28 cellular contexts compared by ENCODE assay signal in genomic region chr6:69116658-69117057, GRCh38.
"Had no signal": no experiment of that assay in that cellular context is flagged by ENCODE, and none has a peak within 500 bp of the region (broad histone marks: within the 10 kb centered on the region; RNA-seq: fewer than 3 reads in every experiment).

No MANE protein-coding gene starts in this region.

- H3K27me3 ChIP-seq: adrenal gland, body of pancreas, esophagus muscularis mucosa, foreskin keratinocyte, gastrocnemius medialis had no signal

- H3K9me3 ChIP-seq: adrenal gland, body of pancreas, esophagus muscularis mucosa, gastrocnemius medialis had no signal

- H3K36me3 ChIP-seq: adrenal gland, esophagus muscularis mucosa, gastrocnemius medialis, WERI-Rb-1 had no signal

- H3K27ac ChIP-seq: adrenal gland, body of pancreas, esophagus muscularis mucosa, foreskin keratinocyte, gastrocnemius medialis, WERI-Rb-1 had no signal

- H3K4me1 ChIP-seq: adrenal gland, body of pancreas, esophagus muscularis mucosa, foreskin keratinocyte, gastrocnemius medialis had no signal

- H3K4me3 ChIP-seq: adrenal gland, body of pancreas, esophagus muscularis mucosa, gastrocnemius medialis had no signal

- ATAC-seq: activated CD4-positive, CD25-positive, alpha-beta regulatory T cell treated with anti-CD3 and anti-CD28 coated beads, Interleukin-2, amount 50 U/mL, for 24 hours; activated CD8-positive, alpha-beta memory T cell treated with anti-CD3 and anti-CD28 coated beads, Interleukin-2, amount 10 ng/mL, durations not matched to agents 7 days and 5 days; activated CD8-positive, alpha-beta T cell treated with anti-CD3 and anti-CD28 coated beads, Interleukin-2, amount 10 ng/mL, durations not matched to agents 7 days and 5 days; activated naive CD8-positive, alpha-beta T cell treated with anti-CD3 and anti-CD28 coated beads, Interleukin-2, amount 50 U/mL, for 24 hours; body of pancreas; effector memory CD8-positive, alpha-beta T cell; foreskin keratinocyte; gastrocnemius medialis; T-helper 17 cell had no signal

- DNase-seq: activated B cell treated with CpG ODN at 0.5 μM for 24 hours; activated CD4-positive, alpha-beta memory T cell treated with anti-CD3 and anti-CD28 coated beads for 36 hours; activated CD4-positive, alpha-beta T cell treated with anti-CD3 and anti-CD28 coated beads for 48 hours; activated CD8-positive, alpha-beta memory T cell treated with anti-CD3 and anti-CD28 coated beads, Interleukin-2, amount 10 ng/mL, durations not matched to agents 7 days and 5 days; activated CD8-positive, alpha-beta memory T cell treated with anti-CD3 and anti-CD28 coated beads, Interleukin-2, amount 50 U/mL, for 4 hours; activated CD8-positive, alpha-beta T cell treated with anti-CD3 and anti-CD28 coated beads, Interleukin-2, amount 10 ng/mL, durations not matched to agents 7 days and 5 days; activated effector memory CD4-positive, alpha-beta T cell treated with anti-CD3 and anti-CD28 coated beads, Interleukin-2, amount 50 U/mL, for 16 hours; activated naive CD4-positive, alpha-beta T cell treated with anti-CD3 and anti-CD28 coated beads for 36 hours; activated naive CD8-positive, alpha-beta T cell treated with anti-CD3 and anti-CD28 coated beads for 36 hours; activated naive CD8-positive, alpha-beta T cell treated with anti-CD3 and anti-CD28 coated beads, Interleukin-2, amount 50 U/mL, for 24 hours; activated T-cell treated with anti-CD3 and anti-CD28 coated beads, Interleukin-2, amount 50 U/mL, for 1 hour; activated T-cell treated with anti-CD3 and anti-CD28 coated beads, Interleukin-2, amount 50 U/mL, for 48 hours; adrenal gland; aorta; body of pancreas; cortex of kidney; dermis blood vessel endothelial cell; effector CD4-positive, alpha-beta T cell; effector memory CD8-positive, alpha-beta T cell; erythroblast; foreskin keratinocyte; gastrocnemius medialis; T-helper 1 cell; T-helper 17 cell; T1000; WERI-Rb-1 had no signal
